Comparison of ENCODE assay signal across 21 cellular contexts in genomic region chr5:98570661-98571181, GRCh38.
DNase-seq lines count a peak whose midpoint lies in the region; ATAC-seq and TF ChIP-seq lines count a peak whose summit lies in the region.
"Had no signal": no experiment of that assay in that cellular context is flagged by ENCODE, and none has a peak within 500 bp of the region (broad histone marks: within the 10 kb centered on the region; RNA-seq: fewer than 3 reads in every experiment).

No MANE protein-coding gene starts in this region.

- ATAC-seq in HG03354 (IDR thresholded peaks at IDR 0.05; ENCODE audit: poor library complexity, severe bottlenecking, unreplicated experiment) (no peak), HG02642 (IDR thresholded peaks at IDR 0.05; ENCODE audit: poor library complexity, unreplicated experiment) (no peak)
- ATAC-seq: T-helper 17 cell had no signal

- H3K9me2 ChIP-seq in SK-N-SH = no peaks in the 10 kb centered on the region

- H3K27me3 ChIP-seq in SK-N-SH (ENCODE audit: insufficient read depth) = no peaks in the 10 kb centered on the region
- H3K27me3 ChIP-seq: adrenal gland; BLaER1 treated with 17β-estradiol and CSF1 and Interleukin-3, amounts not matched to agents 10 nM and 100 nM had no signal

- H3K9me3 ChIP-seq in SK-N-SH = no peaks in the 10 kb centered on the region
- H3K9me3 ChIP-seq: adrenal gland; BLaER1 treated with 17β-estradiol and CSF1 and Interleukin-3, amounts not matched to agents 10 nM and 100 nM had no signal

- no peak for TF ChIP-seq RAD21 in SK-N-SH (IDR thresholded peaks at IDR 0.05; ENCODE audit: low read length)

- POLR2A ChIA-PET in SK-N-SH (lab: Yijun Ruan, JAX) = no interaction called here

- H3K27ac ChIP-seq in SK-N-SH (ENCODE audit: low read depth in 2 of 2, low read length in 1 of 2) = peak overlapping the region in 1 of 2 experiments; percentile 28; a peak in 1 of 4 replicates
- H3K27ac ChIP-seq: adrenal gland; BLaER1 treated with 17β-estradiol and CSF1 and Interleukin-3, amounts not matched to agents 10 nM and 100 nM; RWPE1 had no signal

- peak overlapping the region; percentile 23 for H3K27ac Mint-ChIP-seq in osteocyte (ENCODE audit: unreplicated experiment)
- H3K27ac Mint-ChIP-seq: dendritic cell treated with granulocyte-macrophage colony-stimulating factor and Interleukin-4, amounts not matched to agents 40 ng/mL and 50 ng/mL, for 4 days; immature natural killer cell; T-helper 17 cell had no signal

- TF ChIP-seq CTCF in SK-N-SH (IDR thresholded peaks at IDR 0.05) (no peak), fibroblast of pulmonary artery (IDR thresholded peaks at IDR 0.05; ENCODE audit: low read length, missing control alignments) (no peak), osteocyte (IDR thresholded peaks at IDR 0.05) (no peak)

- H3K4me1 Mint-ChIP-seq in osteocyte (ENCODE audit: unreplicated experiment) = peaks cover 15% of the 10 kb centered on the region
- H3K4me1 Mint-ChIP-seq: immature natural killer cell, T-helper 17 cell had no signal

- H3K4me3 Mint-ChIP-seq in osteocyte (ENCODE audit: unreplicated experiment) = no peak overlapping the region
- H3K4me3 Mint-ChIP-seq: dendritic cell treated with granulocyte-macrophage colony-stimulating factor and Interleukin-4, amounts not matched to agents 40 ng/mL and 50 ng/mL, for 4 days; immature natural killer cell; T-helper 17 cell had no signal

- H3K9ac ChIP-seq in SK-N-SH = no peak overlapping the region
- H3K9ac ChIP-seq: BLaER1 treated with 17β-estradiol and CSF1 and Interleukin-3, amounts not matched to agents 10 nM and 100 nM had no signal

- H3K4me3 ChIP-seq in SK-N-SH (ENCODE audit: low read depth in 2 of 2, low read length in 1 of 2) (no peak overlapping the region), fibroblast of pulmonary artery (replicated peaks; ENCODE audit: low read depth, low read length) (no peak overlapping the region)
- H3K4me3 ChIP-seq: adrenal gland; BLaER1 treated with 17β-estradiol and CSF1 and Interleukin-3, amounts not matched to agents 10 nM and 100 nM had no signal

- WGBS in SK-N-SH (ENCODE audit: low lambda C conversion rate) = 10% methylated on average over 1 of the region's 1 CpG

- peaks cover 3% of the 10 kb centered on the region for H3F3A ChIP-seq in SK-N-SH (replicated peaks; ENCODE audit: insufficient read depth)

- peak overlapping the region; percentile 43; the same call in 1 of the 2 replicates for H3K4me2 ChIP-seq in SK-N-SH
- H3K4me2 ChIP-seq: BLaER1 treated with 17β-estradiol and CSF1 and Interleukin-3, amounts not matched to agents 10 nM and 100 nM had no signal

- 0 out of 2 replicates have a peak overlapping the region, but pooled peaks have one; percentile 16 for H2AFZ ChIP-seq in SK-N-SH (ENCODE audit: low read depth)

- DNase-seq in ELR (ENCODE audit: low read depth) (peak; percentile 80), SK-N-SH (no peak), fibroblast of pulmonary artery (ENCODE audit: low read depth) (peak; percentile 31), osteocyte (ENCODE audit: extremely low spot score, unreplicated experiment) (no peak)
- DNase-seq in effector CD8-positive, alpha-beta T cell (lab: John Stamatoyannopoulos, UW) = no peak
- no peak for DNase-seq in stimulated activated naive CD4-positive, alpha-beta T cell treated with Interleukin-2 at 50 U/mL for 16 hours (lab: John Stamatoyannopoulos, UW)
- DNase-seq: activated CD4-positive, alpha-beta T cell treated with anti-CD3 and anti-CD28 coated beads for 48 hours; activated T-cell treated with anti-CD3 and anti-CD28 coated beads, Interleukin-2, amount 50 U/mL, for 48 hours; adrenal gland; immature natural killer cell; KG1; NCI-H1436 treated with DMSO at 0.1 percent for 48 hours; NCI-H524 treated with DMSO at 0.1 percent for 48 hours; stimulated activated CD4-positive, alpha-beta T cell treated with anti-CD3 and anti-CD28 coated beads, Interleukin-4, amount 100 ng/mL, for 1 hour; T-helper 17 cell; trophoblast cell had no signal

- no peaks in the 10 kb centered on the region for H4K20me1 ChIP-seq in SK-N-SH (ENCODE audit: insufficient read depth)
- H4K20me1 ChIP-seq: BLaER1 treated with 17β-estradiol and CSF1 and Interleukin-3, amounts not matched to agents 10 nM and 100 nM had no signal

- H3K27me3 Mint-ChIP-seq in osteocyte (ENCODE audit: unreplicated experiment) = no peaks in the 10 kb centered on the region
- H3K27me3 Mint-ChIP-seq: dendritic cell treated with granulocyte-macrophage colony-stimulating factor and Interleukin-4, amounts not matched to agents 40 ng/mL and 50 ng/mL, for 4 days had no signal

- H3K36me3 Mint-ChIP-seq in osteocyte (ENCODE audit: unreplicated experiment) = peaks cover 4% of the 10 kb centered on the region
- H3K36me3 Mint-ChIP-seq: immature natural killer cell had no signal

- H3K79me2 ChIP-seq in SK-N-SH (ENCODE audit: insufficient read depth) = no peaks in the 10 kb centered on the region

- CTCF ChIA-PET in SK-N-SH (lab: Yijun Ruan, JAX) = interaction anchor here (1.1 kb wide), 1 partner anchor 9 kb away, joined by 3 read pairs; no protein-coding TSS in a partner anchor

- H3K36me3 ChIP-seq in SK-N-SH (replicated peaks in 1 of 2; ENCODE audit: control insufficient read depth in 1 of 2, insufficient read depth in 2 of 2, low read length in 1 of 2) = no peaks in the 10 kb centered on the region
- H3K36me3 ChIP-seq: adrenal gland; BLaER1 treated with 17β-estradiol and CSF1 and Interleukin-3, amounts not matched to agents 10 nM and 100 nM had no signal

- peaks cover 0 to 15% of the 10 kb centered on the region in 2 experiments; a peak in 2 of 4 replicates for H3K4me1 ChIP-seq in SK-N-SH (ENCODE audit: control insufficient read depth in 1 of 2, insufficient read depth in 2 of 2, low read depth in 1 of 2, low read length in 1 of 2)
- H3K4me1 ChIP-seq: BLaER1 treated with 17β-estradiol and CSF1 and Interleukin-3, amounts not matched to agents 10 nM and 100 nM had no signal

- H3K9me3 Mint-ChIP-seq in osteocyte (ENCODE audit: unreplicated experiment) = no peaks in the 10 kb centered on the region
- H3K9me3 Mint-ChIP-seq: dendritic cell treated with granulocyte-macrophage colony-stimulating factor and Interleukin-4, amounts not matched to agents 40 ng/mL and 50 ng/mL, for 4 days had no signal

- TF ChIP-seq EP300 in SK-N-SH (IDR thresholded peaks at IDR 0.05; ENCODE audit: borderline replicate concordance in 1 of 2, low read depth in 1 of 2, low read length in 1 of 2) = no peak

TF ChIP-seq in SK-N-SH, 30 proteins besides CTCF, POLR2A, EP300 and RAD21 (continues in another document):
- TF ChIP-seq YY1 (IDR thresholded peaks at IDR 0.05; ENCODE audit: low read depth) (no peak), CHD2 (IDR thresholded peaks at IDR 0.05; ENCODE audit: low read length, partially characterized antibody) (no peak), MEF2A (IDR thresholded peaks at IDR 0.05; ENCODE audit: borderline replicate concordance, low read depth) (no peak), FOXJ3 (CRISPR knock-in tag; IDR thresholded peaks at IDR 0.05) (no peak), RFX5 (IDR thresholded peaks at IDR 0.05; ENCODE audit: low read length) (no peak), USF2 (IDR thresholded peaks at IDR 0.05; ENCODE audit: borderline replicate concordance, low read depth, low read length) (no peak), MXI1 (IDR thresholded peaks at IDR 0.05; ENCODE audit: low read depth, low read length) (no peak), POLR2AphosphoS5 (IDR thresholded peaks at IDR 0.05; ENCODE audit: low read depth, low read length) (no peak), NFIC (IDR thresholded peaks at IDR 0.05; ENCODE audit: borderline replicate concordance) (no peak), NRF1 (IDR thresholded peaks at IDR 0.05; ENCODE audit: low read depth, low read length) (no peak), FOSL2 (IDR thresholded peaks at IDR 0.05; ENCODE audit: borderline replicate concordance, low read depth) (no peak), PBX3 (IDR thresholded peaks at IDR 0.05) (no peak; the same call in 1 of the 2 replicates), FOXM1 (IDR thresholded peaks at IDR 0.05; ENCODE audit: low read depth) (no peak)

Comparison
In these comparisons a context has a peak if more than half of its experiments do, and no peak if none do; other contexts are left out.
1. DNase-seq: peak in ELR (single experiment) and fibroblast of pulmonary artery (single experiment); none in SK-N-SH (single experiment), osteocyte (single experiment), effector CD8-positive, alpha-beta T cell (single experiment) and stimulated activated naive CD4-positive, alpha-beta T cell treated with Interleukin-2 at 50 U/mL for 16 hours (single experiment).